In the genomic region with DNA sequence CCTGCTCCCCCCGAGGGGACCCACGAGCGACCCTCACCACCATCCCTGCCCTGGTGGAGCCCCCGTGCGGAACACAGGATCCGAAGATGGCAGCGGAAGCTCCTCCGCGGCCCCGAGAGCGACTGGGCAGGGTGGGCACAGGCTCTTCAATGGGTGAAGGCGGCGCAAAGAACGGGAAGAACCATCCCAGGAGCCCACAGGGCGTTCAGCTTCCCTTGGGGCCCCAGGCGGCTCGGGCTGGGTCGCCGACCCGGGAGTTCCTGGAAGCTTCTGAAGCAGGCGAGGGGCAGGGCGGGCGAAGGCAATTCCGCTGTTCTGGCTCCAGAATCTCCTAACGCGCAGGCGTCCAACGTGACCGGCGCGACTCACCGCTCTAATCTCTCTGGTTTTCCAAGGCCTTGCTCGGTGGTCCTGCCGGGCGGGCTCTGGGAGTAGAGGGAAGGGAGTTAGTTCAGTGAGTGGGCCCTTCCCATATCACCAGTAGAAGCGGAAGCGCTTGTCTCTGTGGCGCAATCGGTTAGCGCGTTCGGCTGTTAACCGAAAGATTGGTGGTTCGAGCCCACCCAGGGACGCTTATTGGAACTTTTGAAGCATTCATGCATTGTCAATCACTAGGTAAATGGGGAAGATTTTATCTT, we compare ENCODE assay signal across 8 cellular contexts. TPM values are rescaled to one million over a fixed set of nuclear protein-coding genes. Genes with fewer than 3 reads are reported as not detected.
DNase-seq lines count a peak whose midpoint lies in the region; TF ChIP-seq lines count a peak whose summit lies in the region.
"Not testable (repeated sequence)": the region's sequence is repeated elsewhere in the genome, so short reads cannot be mapped to it uniquely, and the experiment has no call there.

No MANE protein-coding gene starts in this region.

- not testable (repeated sequence) for H3K9me3 ChIP-seq in endodermal cell (ENCODE audit: control insufficient read depth, low read length)

- H3K27ac ChIP-seq in endodermal cell (ENCODE audit: low read depth, low read length) = not testable (repeated sequence)

- H3K36me3 ChIP-seq in endodermal cell (ENCODE audit: control insufficient read depth, insufficient read depth, low read length) = not testable (repeated sequence)

- peak; percentile 29 for TF ChIP-seq CTCF in endodermal cell (conservative IDR thresholded peaks at IDR 0.05)
- TF ChIP-seq CTCF in osteocyte (IDR thresholded peaks at IDR 0.05) = not testable (repeated sequence)

- H3K4me3 ChIP-seq in endodermal cell (ENCODE audit: low read length) = peak overlapping the region; percentile 85

- H3K36me3 Mint-ChIP-seq in T-helper 2 cell treated with Interferon-gamma antibody and Interleukin-4, amounts not matched to agents 5 μg/mL and 100 μg/mL, for 36 hours (ENCODE audit: low read depth); endodermal cell (ENCODE audit: low read depth); immature natural killer cell; osteocyte (ENCODE audit: unreplicated experiment): not testable (repeated sequence)

- 2 to 5% methylated on average over 25 to 45 of the region's 45 CpGs for WGBS in endodermal cell (ENCODE audit: insufficient coverage in 1 of 2, insufficient read length in 1 of 2), 2 experiments

- not testable (repeated sequence) for H3K27me3 ChIP-seq in endodermal cell (ENCODE audit: control insufficient read depth, insufficient read depth, low read length, poor library complexity, severe bottlenecking)

- peaks cover 15% of the 10 kb centered on the region for H3K4me1 Mint-ChIP-seq in T-helper 2 cell treated with Interferon-gamma antibody and Interleukin-4, amounts not matched to agents 5 μg/mL and 100 μg/mL, for 36 hours (ENCODE audit: low read depth)
- H3K4me1 Mint-ChIP-seq in endodermal cell; osteocyte (ENCODE audit: unreplicated experiment): not testable (repeated sequence)
- H3K4me1 Mint-ChIP-seq in immature natural killer cell = peaks cover 22 to 31% of the 10 kb centered on the region in 2 donors

- H3K4me3 Mint-ChIP-seq in T-helper 2 cell treated with Interferon-gamma antibody and Interleukin-4, amounts not matched to agents 5 μg/mL and 100 μg/mL, for 36 hours = peak overlapping the region; percentile 85
- peak overlapping the region; percentile 76 for H3K4me3 Mint-ChIP-seq in endodermal cell
- peak overlapping the region; percentile 89 to 97 (median 95) for H3K4me3 Mint-ChIP-seq in immature natural killer cell
- peak overlapping the region; percentile 29 for H3K4me3 Mint-ChIP-seq in osteocyte (ENCODE audit: unreplicated experiment)

- H3K9me3 Mint-ChIP-seq in T-helper 2 cell treated with Interferon-gamma antibody and Interleukin-4, amounts not matched to agents 5 μg/mL and 100 μg/mL, for 36 hours; endodermal cell; immature natural killer cell; osteocyte (ENCODE audit: unreplicated experiment): not testable (repeated sequence)

- H3K4me1 ChIP-seq in endodermal cell (ENCODE audit: control insufficient read depth, insufficient read depth, low read length) = not testable (repeated sequence)

- H3K27me3 Mint-ChIP-seq in T-helper 2 cell treated with Interferon-gamma antibody and Interleukin-4, amounts not matched to agents 5 μg/mL and 100 μg/mL, for 36 hours (ENCODE audit: low read depth) = peaks cover 83% of the 10 kb centered on the region
- H3K27me3 Mint-ChIP-seq in endodermal cell (ENCODE audit: insufficient read depth) = not testable (repeated sequence)
- H3K27me3 Mint-ChIP-seq in immature natural killer cell (ENCODE audit: low read depth in 3 of 3) (peaks cover 0 to 13% (median 4%) of the 10 kb centered on the region in 3 donors), osteocyte (ENCODE audit: unreplicated experiment) (peaks cover 36% of the 10 kb centered on the region)

- H3K27ac Mint-ChIP-seq in T-helper 2 cell treated with Interferon-gamma antibody and Interleukin-4, amounts not matched to agents 5 μg/mL and 100 μg/mL, for 36 hours; osteocyte (ENCODE audit: unreplicated experiment): not testable (repeated sequence)
- peak overlapping the region; percentile 89 for H3K27ac Mint-ChIP-seq in endodermal cell
- peak overlapping the region; percentile 83 to 95 (median 93) for H3K27ac Mint-ChIP-seq in immature natural killer cell

- DNase-seq in C1 segment of cervical spinal cord (lab: John Stamatoyannopoulos, UW) = peak; percentile 35 to 89 (median 76)
- DNase-seq in HuH-7 (ENCODE audit: low spot score) = peak; percentile 64
- DNase-seq in T-helper 2 cell treated with Interferon-gamma antibody and Interleukin-4, amounts not matched to agents 5 μg/mL and 100 μg/mL, for 36 hours (ENCODE audit: low spot score) = peak; percentile 30
- peak; percentile 49 to 64 (median 54) for DNase-seq in activated naive CD4-positive, alpha-beta T cell (lab: John Stamatoyannopoulos, UW)
- peak; percentile 93 for DNase-seq in endodermal cell
- DNase-seq in immature natural killer cell = peak; percentile 49 to 59 (median 53)
- not testable (repeated sequence) for DNase-seq in osteocyte (ENCODE audit: extremely low spot score, unreplicated experiment)
- DNase-seq in stimulated activated CD8-positive, alpha-beta memory T cell treated with anti-CD3 and anti-CD28 coated beads, Interleukin-7, amount 100 ng/mL, for 4 hours (ENCODE audit: low read depth in 2 of 2) = peak; percentile 24 to 43

- H3K9ac ChIP-seq in endodermal cell (ENCODE audit: extremely low read depth, low read length, poor library complexity, severe bottlenecking) = peak overlapping the region; percentile 52

RNA-seq across cellular contexts. Expression of a gene that starts 6.5 kb away (rescaled TPM):
- 1,000 to 10,000 TPM; 2,483 to 3,611 TPM for total RNA-seq in endodermal cell
- polyA plus RNA-seq in endodermal cell (2013, experiment 1 of 2) = 11,872 TPM
- 14,577 TPM for polyA plus RNA-seq in endodermal cell (2013, experiment 2 of 2)
- 10 to 100 TPM in 1 of 3 donors, not detected in 2; 28.1 TPM for polyA plus RNA-seq in immature natural killer cell
- 2,650 and 2,859 TPM in 2 replicates for total RNA-seq in osteocyte

RNA-seq across cellular contexts. Expression of a gene that starts 32.4 kb away (rescaled TPM):
- total RNA-seq in endodermal cell (10 to 100 TPM; 58.4 to 61.8 TPM), osteocyte (31.4 and 34.5 TPM in 2 replicates)
- 38.9 TPM for polyA plus RNA-seq in endodermal cell (2013, experiment 1 of 2)
- polyA plus RNA-seq in endodermal cell (2013, experiment 2 of 2) = 33.9 TPM
- polyA plus RNA-seq in immature natural killer cell = 1 to 10 TPM in 2 of 3 donors, under 1 TPM in 1; 0.35 to 6.5 (median 5.4) TPM

Comparison
In these comparisons a context has a peak if more than half of its experiments do, and no peak if none do; other contexts are left out.
1. H3K4me3 Mint-ChIP-seq: peak in every context shown above with its lines; median percentile 95 in immature natural killer cell; 85 in T-helper 2 cell treated with Interferon-gamma antibody and Interleukin-4, amounts not matched to agents 5 μg/mL and 100 μg/mL, for 36 hours; 76 in endodermal cell; 29 in osteocyte.